In genomic region chr2:98743835-98744234, GRCh38 we compare ENCODE assay signal across 26 cellular contexts. TPM values are rescaled to one million over a fixed set of nuclear protein-coding genes. Genes with fewer than 3 reads are reported as not detected.
DNase-seq lines count a peak whose midpoint lies in the region; ATAC-seq and TF ChIP-seq lines count a peak whose summit lies in the region.
"Had no signal": no experiment of that assay in that cellular context is flagged by ENCODE, and none has a peak within 500 bp of the region (broad histone marks: within the 10 kb centered on the region; RNA-seq: fewer than 3 reads in every experiment).

No MANE protein-coding gene starts in this region.

- no peaks in the 10 kb centered on the region for H3K79me2 ChIP-seq in DND-41 (ENCODE audit: insufficient read depth, low read length)

- no peaks in the 10 kb centered on the region for H3K27me3 Mint-ChIP-seq in activated T-helper 17 cell treated with anti-CD3 and anti-CD28 coated beads, Interleukin-2, amount 50 U/mL, for 72 hours
- H3K27me3 Mint-ChIP-seq: activated naive CD8-positive, alpha-beta T cell treated with anti-CD3 and anti-CD28 coated beads, Interleukin-2, amount 10 ng/mL, durations not matched to agents 7 days and 5 days had no signal

- H3K4me3 Mint-ChIP-seq in activated T-helper 17 cell treated with anti-CD3 and anti-CD28 coated beads, Interleukin-2, amount 50 U/mL, for 72 hours = peak overlapping the region; percentile 63
- H3K4me3 Mint-ChIP-seq: activated naive CD8-positive, alpha-beta T cell treated with anti-CD3 and anti-CD28 coated beads, Interleukin-2, amount 10 ng/mL, durations not matched to agents 7 days and 5 days; activated T-helper 1 cell treated with anti-CD3 and anti-CD28 coated beads, Interleukin-12 subunit alpha, Interleukin-12 subunit beta, Interleukin-2, Interleukin-4 antibody, amounts not matched to agents 30 ng/mL and 10 ng/mL and 1 ng/mL, durations not matched to agents 14 hours and 24 hours and 36 hours; memory B cell; naive B cell had no signal

- TF ChIP-seq CTCF in DND-41 (IDR thresholded peaks at IDR 0.05; ENCODE audit: borderline replicate concordance, extremely low read depth, low read length, poor library complexity, severe bottlenecking) (no peak), left lung (IDR thresholded peaks at IDR 0.05) (no peak), esophagus squamous epithelium (IDR thresholded peaks at IDR 0.05) (no peak)

- H3K9me3 ChIP-seq in DND-41 (ENCODE audit: insufficient read depth, low read length, severe bottlenecking) = no peaks in the 10 kb centered on the region
- H3K9me3 ChIP-seq in left lung = no peaks in the 10 kb centered on the region
- no peaks in the 10 kb centered on the region for H3K9me3 ChIP-seq in esophagus squamous epithelium
- H3K9me3 ChIP-seq: uterus had no signal

- 0 out of 3 replicates have a peak, but pooled peaks have one; percentile 44 for ATAC-seq in DND-41 (ENCODE audit: insufficient read depth, low read depth)
- no peak for ATAC-seq in activated T-helper 17 cell treated with anti-CD3 and anti-CD28 coated beads, Interleukin-2, amount 50 U/mL, for 72 hours (replicated peaks)
- peak; percentile 79 for ATAC-seq in left lung
- ATAC-seq: foreskin keratinocyte, HCT116 had no signal

- H2AFZ ChIP-seq in DND-41 (ENCODE audit: low read depth, low read length) = no peak overlapping the region

- H3K9me3 Mint-ChIP-seq in activated T-helper 17 cell treated with anti-CD3 and anti-CD28 coated beads, Interleukin-2, amount 50 U/mL, for 72 hours = no peaks in the 10 kb centered on the region
- H3K9me3 Mint-ChIP-seq: naive B cell had no signal

- no peak overlapping the region for H3K4me2 ChIP-seq in DND-41 (ENCODE audit: insufficient read depth, low read length)

- peaks cover 7% of the 10 kb centered on the region for H3K4me1 ChIP-seq in DND-41 (ENCODE audit: insufficient read depth, low read length)
- peaks cover 4 to 20% of the 10 kb centered on the region in 2 donors for H3K4me1 ChIP-seq in left lung
- peaks cover 0 to 12% (median 4%) of the 10 kb centered on the region in 3 donors for H3K4me1 ChIP-seq in esophagus squamous epithelium
- H3K4me1 ChIP-seq: foreskin keratinocyte, uterus had no signal

- no peak for TF ChIP-seq POLR2A in esophagus squamous epithelium (IDR thresholded peaks at IDR 0.05)

- H3K27me3 ChIP-seq in DND-41 (ENCODE audit: insufficient read depth, low read length, poor library complexity) (no peaks in the 10 kb centered on the region), left lung (no peaks in the 10 kb centered on the region), esophagus squamous epithelium (no peaks in the 10 kb centered on the region)
- H3K27me3 ChIP-seq: brain microvascular endothelial cell, uterus had no signal

- intact Hi-C loops in left lung (cut with DNase I) (no loop called here), esophagus squamous epithelium (cut with DNase I) (no loop called here)

- H3K9ac ChIP-seq in DND-41 (ENCODE audit: low read depth, low read length) = no peak overlapping the region

- H3K4me3 ChIP-seq in DND-41 (ENCODE audit: low read depth in 1 of 2, low read length in 2 of 2) = no peak overlapping the region
- H3K4me3 ChIP-seq in left lung = no peak overlapping the region
- no peak overlapping the region for H3K4me3 ChIP-seq in esophagus squamous epithelium
- H3K4me3 ChIP-seq: uterus had no signal

- 63 to 83% methylated on average over 1 of the region's 1 CpG for WGBS in esophagus squamous epithelium, 2 donors

- peaks cover 19% of the 10 kb centered on the region for H3K4me1 Mint-ChIP-seq in activated T-helper 17 cell treated with anti-CD3 and anti-CD28 coated beads, Interleukin-2, amount 50 U/mL, for 72 hours

- H3K27ac Mint-ChIP-seq in activated T-helper 17 cell treated with anti-CD3 and anti-CD28 coated beads, Interleukin-2, amount 50 U/mL, for 72 hours = peak overlapping the region; percentile 28
- H3K27ac Mint-ChIP-seq: activated naive CD8-positive, alpha-beta T cell treated with anti-CD3 and anti-CD28 coated beads, Interleukin-2, amount 10 ng/mL, durations not matched to agents 7 days and 5 days; activated T-helper 1 cell treated with anti-CD3 and anti-CD28 coated beads, Interleukin-12 subunit alpha, Interleukin-12 subunit beta, Interleukin-2, Interleukin-4 antibody, amounts not matched to agents 30 ng/mL and 10 ng/mL and 1 ng/mL, durations not matched to agents 14 hours and 24 hours and 36 hours; memory B cell had no signal

- no peak overlapping the region for H3K27ac ChIP-seq in DND-41 (ENCODE audit: low read length)
- H3K27ac ChIP-seq in left lung = no peak overlapping the region
- H3K27ac ChIP-seq in esophagus squamous epithelium = no peak overlapping the region
- H3K27ac ChIP-seq: 22Rv1, brain microvascular endothelial cell, epithelial cell of prostate, foreskin keratinocyte, uterus had no signal

- DNase-seq in DMS 273 (lab: John Stamatoyannopoulos, UW; ENCODE audit: unreplicated experiment) (peak; percentile 74), DMS 273 treated with DMSO at 0.1 percent for 48 hours (lab: John Stamatoyannopoulos, UW) (no peak), DND-41 (no peak), left lung (no peak), SW 1271 (lab: John Stamatoyannopoulos, UW) (no peak), esophagus squamous epithelium (lab: John Stamatoyannopoulos, UW) (no peak)
- no peak for DNase-seq in effector CD8-positive, alpha-beta T cell (lab: John Stamatoyannopoulos, UW)
- DNase-seq: activated CD4-positive, alpha-beta T cell treated with anti-CD3 and anti-CD28 coated beads for 48 hours; activated naive CD8-positive, alpha-beta T cell treated with anti-CD3 and anti-CD28 coated beads, Interleukin-2, amount 10 ng/mL, durations not matched to agents 7 days and 5 days; AML-193; brain microvascular endothelial cell; foreskin keratinocyte; hippocampal formation; naive B cell; NCI-H1436 treated with DMSO at 0.1 percent for 48 hours; NCI-H524 treated with DMSO at 0.1 percent for 48 hours; SHP77; stimulated activated CD4-positive, alpha-beta T cell treated with anti-CD3 and anti-CD28 coated beads, Interleukin-15, amount 100 ng/mL, for 24 hours; uterus had no signal

- no peaks in the 10 kb centered on the region for H3K36me3 Mint-ChIP-seq in activated T-helper 17 cell treated with anti-CD3 and anti-CD28 coated beads, Interleukin-2, amount 50 U/mL, for 72 hours (ENCODE audit: low read depth)
- H3K36me3 Mint-ChIP-seq: memory B cell, naive B cell had no signal

- H3K36me3 ChIP-seq in DND-41 (ENCODE audit: insufficient read depth, low read length) = no peaks in the 10 kb centered on the region
- no peaks in the 10 kb centered on the region for H3K36me3 ChIP-seq in left lung
- H3K36me3 ChIP-seq in esophagus squamous epithelium = no peaks in the 10 kb centered on the region
- H3K36me3 ChIP-seq: brain microvascular endothelial cell, uterus had no signal

- H4K20me1 ChIP-seq in DND-41 (ENCODE audit: insufficient read depth, low read length) = no peaks in the 10 kb centered on the region

RNA-seq across cellular contexts. Expression of gene MGAT4A, which starts 12.9 kb away (rescaled TPM):
- 10 to 100 TPM; 79.7 to 99.0 TPM for total RNA-seq in activated T-helper 17 cell treated with anti-CD3 and anti-CD28 coated beads, Interleukin-2, amount 50 U/mL, for 72 hours
- 10 to 100 TPM; 51.7 to 79.8 TPM for total RNA-seq in left lung
- total RNA-seq in esophagus squamous epithelium = 10 to 100 TPM in 1 of 4 donors, 1 to 10 TPM in 3; 4.1 to 11.6 (median 7.1) TPM
- total RNA-seq: M059J had no signal

Comparison
In these comparisons a context has a peak if more than half of its experiments do, and no peak if none do; other contexts are left out.
1. RNA of gene MGAT4A, which starts 12.9 kb away (total RNA-seq): 79.7 to 99.0 TPM in activated T-helper 17 cell treated with anti-CD3 and anti-CD28 coated beads, Interleukin-2, amount 50 U/mL, for 72 hours and 51.7 to 79.8 TPM in left lung; 4.1 to 11.6 TPM in esophagus squamous epithelium; every median in the first group is over 4 times any median in the second.